Comparison of ENCODE assay signal across 1 cellular context in the genomic region with DNA sequence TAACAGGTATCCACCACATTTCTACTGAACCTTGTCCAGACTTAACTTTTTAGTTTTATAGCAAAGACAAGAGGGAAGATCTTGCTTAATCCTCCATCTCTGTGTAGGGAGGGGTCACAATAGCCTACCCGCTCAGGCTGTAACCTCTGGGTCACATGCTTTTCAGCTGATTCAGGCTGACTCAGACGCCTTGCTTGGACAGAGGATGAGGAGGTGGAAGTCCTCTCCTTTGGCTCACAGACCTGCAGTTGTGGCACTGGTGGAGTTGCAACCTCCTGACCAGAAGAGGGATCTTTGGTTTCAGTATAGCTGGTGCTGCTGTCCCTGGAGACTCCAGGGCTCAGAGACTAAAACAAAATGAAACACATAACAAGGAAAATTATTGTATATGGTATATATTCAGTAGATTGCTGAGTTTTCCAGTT.
TF ChIP-seq lines count a peak whose summit lies in the region.

No MANE protein-coding gene starts in this region.

TF ChIP-seq in K562, 482 proteins besides CTCF, POLR2A, EP300 and RAD21 (continued from another document and continues in another):
- TF ChIP-seq, protein P1, sequence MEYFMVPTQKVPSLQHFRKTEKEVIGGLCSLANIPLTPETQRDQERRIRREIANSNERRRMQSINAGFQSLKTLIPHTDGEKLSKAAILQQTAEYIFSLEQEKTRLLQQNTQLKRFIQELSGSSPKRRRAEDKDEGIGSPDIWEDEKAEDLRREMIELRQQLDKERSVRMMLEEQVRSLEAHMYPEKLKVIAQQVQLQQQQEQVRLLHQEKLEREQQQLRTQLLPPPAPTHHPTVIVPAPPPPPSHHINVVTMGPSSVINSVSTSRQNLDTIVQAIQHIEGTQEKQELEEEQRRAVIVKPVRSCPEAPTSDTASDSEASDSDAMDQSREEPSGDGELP (CRISPR knock-in tag; IDR thresholded peaks at IDR 0.05; ENCODE audit: borderline replicate concordance) = peak; percentile 99
- TF ChIP-seq, protein P2, sequence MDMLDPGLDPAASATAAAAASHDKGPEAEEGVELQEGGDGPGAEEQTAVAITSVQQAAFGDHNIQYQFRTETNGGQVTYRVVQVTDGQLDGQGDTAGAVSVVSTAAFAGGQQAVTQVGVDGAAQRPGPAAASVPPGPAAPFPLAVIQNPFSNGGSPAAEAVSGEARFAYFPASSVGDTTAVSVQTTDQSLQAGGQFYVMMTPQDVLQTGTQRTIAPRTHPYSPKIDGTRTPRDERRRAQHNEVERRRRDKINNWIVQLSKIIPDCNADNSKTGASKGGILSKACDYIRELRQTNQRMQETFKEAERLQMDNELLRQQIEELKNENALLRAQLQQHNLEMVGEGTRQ (CRISPR knock-in tag; IDR thresholded peaks at IDR 0.05) = peak; percentile 83
- TF ChIP-seq HDAC2 (IDR thresholded peaks at IDR 0.05) (peak; percentile 60; the same call in 1 of the 2 replicates), FUS (optimal IDR thresholded peaks at IDR 0.05; ENCODE audit: low read depth, low read length) (no peak), JUNB (CRISPR knock-in tag; conservative IDR thresholded peaks at IDR 0.05) (no peak), GATA2 (CRISPR knock-in tag; IDR thresholded peaks at IDR 0.05) (no peak), RFX7 (CRISPR knock-in tag; IDR thresholded peaks at IDR 0.05) (no peak), FOXJ2 (tag; IDR thresholded peaks at IDR 0.05) (0 out of 2 replicates have a peak, but pooled peaks have one; percentile 43), ZNF586 (CRISPR knock-in tag; conservative IDR thresholded peaks at IDR 0.05) (no peak), TCFL5 (CRISPR knock-in tag; conservative IDR thresholded peaks at IDR 0.05) (no peak), ZBTB1 (CRISPR knock-in tag; IDR thresholded peaks at IDR 0.05; ENCODE audit: borderline replicate concordance, low read depth) (no peak), MEF2D (tag; conservative IDR thresholded peaks at IDR 0.05; ENCODE audit: low read depth) (peak; percentile 46), NR2C2 (CRISPR knock-in tag; IDR thresholded peaks at IDR 0.05) (no peak), NR2C2 (tag; IDR thresholded peaks at IDR 0.05) (peak; percentile 92), NR2C1 (IDR thresholded peaks at IDR 0.05) (peak; percentile 75), NR2C1 (tag; IDR thresholded peaks at IDR 0.05) (peak; percentile 82; the same call in 1 of the 2 replicates), PPARD (CRISPR knock-in tag; IDR thresholded peaks at IDR 0.05) (no peak), MBD2 (IDR thresholded peaks at IDR 0.05; ENCODE audit: borderline replicate concordance, low read depth) (no peak), ZNF75A (CRISPR knock-in tag; IDR thresholded peaks at IDR 0.05) (no peak), HNRNPLL (IDR thresholded peaks at IDR 0.05; ENCODE audit: low read depth, low read length, poor library complexity, severe bottlenecking) (no peak), ZFX (CRISPR knock-in tag; IDR thresholded peaks at IDR 0.05) (no peak), ZNF217 (CRISPR knock-in tag; IDR thresholded peaks at IDR 0.05) (no peak)
- TF ChIP-seq, protein P3, sequence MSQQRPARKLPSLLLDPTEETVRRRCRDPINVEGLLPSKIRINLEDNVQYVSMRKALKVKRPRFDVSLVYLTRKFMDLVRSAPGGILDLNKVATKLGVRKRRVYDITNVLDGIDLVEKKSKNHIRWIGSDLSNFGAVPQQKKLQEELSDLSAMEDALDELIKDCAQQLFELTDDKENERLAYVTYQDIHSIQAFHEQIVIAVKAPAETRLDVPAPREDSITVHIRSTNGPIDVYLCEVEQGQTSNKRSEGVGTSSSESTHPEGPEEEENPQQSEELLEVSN (IDR thresholded peaks at IDR 0.05; ENCODE audit: borderline replicate concordance in 1 of 2, extremely low read depth in 1 of 2, insufficient read depth in 1 of 2, insufficient read length in 1 of 2, low read depth in 1 of 2, low read length in 1 of 2, poor library complexity in 1 of 2, severe bottlenecking in 1 of 2) = no peak
- TF ChIP-seq, protein P4, sequence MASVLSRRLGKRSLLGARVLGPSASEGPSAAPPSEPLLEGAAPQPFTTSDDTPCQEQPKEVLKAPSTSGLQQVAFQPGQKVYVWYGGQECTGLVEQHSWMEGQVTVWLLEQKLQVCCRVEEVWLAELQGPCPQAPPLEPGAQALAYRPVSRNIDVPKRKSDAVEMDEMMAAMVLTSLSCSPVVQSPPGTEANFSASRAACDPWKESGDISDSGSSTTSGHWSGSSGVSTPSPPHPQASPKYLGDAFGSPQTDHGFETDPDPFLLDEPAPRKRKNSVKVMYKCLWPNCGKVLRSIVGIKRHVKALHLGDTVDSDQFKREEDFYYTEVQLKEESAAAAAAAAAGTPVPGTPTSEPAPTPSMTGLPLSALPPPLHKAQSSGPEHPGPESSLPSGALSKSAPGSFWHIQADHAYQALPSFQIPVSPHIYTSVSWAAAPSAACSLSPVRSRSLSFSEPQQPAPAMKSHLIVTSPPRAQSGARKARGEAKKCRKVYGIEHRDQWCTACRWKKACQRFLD (CRISPR knock-in tag; IDR thresholded peaks at IDR 0.05) = peak; percentile 82; the same call in 1 of the 2 replicates
- TF ChIP-seq, protein P5, sequence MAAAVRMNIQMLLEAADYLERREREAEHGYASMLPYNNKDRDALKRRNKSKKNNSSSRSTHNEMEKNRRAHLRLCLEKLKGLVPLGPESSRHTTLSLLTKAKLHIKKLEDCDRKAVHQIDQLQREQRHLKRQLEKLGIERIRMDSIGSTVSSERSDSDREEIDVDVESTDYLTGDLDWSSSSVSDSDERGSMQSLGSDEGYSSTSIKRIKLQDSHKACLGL (CRISPR knock-in tag; IDR thresholded peaks at IDR 0.05; ENCODE audit: borderline replicate concordance, poor library complexity, severe bottlenecking) = no peak
- TF ChIP-seq, protein P6, sequence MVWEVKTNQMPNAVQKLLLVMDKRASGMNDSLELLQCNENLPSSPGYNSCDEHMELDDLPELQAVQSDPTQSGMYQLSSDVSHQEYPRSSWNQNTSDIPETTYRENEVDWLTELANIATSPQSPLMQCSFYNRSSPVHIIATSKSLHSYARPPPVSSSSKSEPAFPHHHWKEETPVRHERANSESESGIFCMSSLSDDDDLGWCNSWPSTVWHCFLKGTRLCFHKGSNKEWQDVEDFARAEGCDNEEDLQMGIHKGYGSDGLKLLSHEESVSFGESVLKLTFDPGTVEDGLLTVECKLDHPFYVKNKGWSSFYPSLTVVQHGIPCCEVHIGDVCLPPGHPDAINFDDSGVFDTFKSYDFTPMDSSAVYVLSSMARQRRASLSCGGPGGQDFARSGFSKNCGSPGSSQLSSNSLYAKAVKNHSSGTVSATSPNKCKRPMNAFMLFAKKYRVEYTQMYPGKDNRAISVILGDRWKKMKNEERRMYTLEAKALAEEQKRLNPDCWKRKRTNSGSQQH (CRISPR knock-in tag; IDR thresholded peaks at IDR 0.05) = no peak
- TF ChIP-seq, protein P7, sequence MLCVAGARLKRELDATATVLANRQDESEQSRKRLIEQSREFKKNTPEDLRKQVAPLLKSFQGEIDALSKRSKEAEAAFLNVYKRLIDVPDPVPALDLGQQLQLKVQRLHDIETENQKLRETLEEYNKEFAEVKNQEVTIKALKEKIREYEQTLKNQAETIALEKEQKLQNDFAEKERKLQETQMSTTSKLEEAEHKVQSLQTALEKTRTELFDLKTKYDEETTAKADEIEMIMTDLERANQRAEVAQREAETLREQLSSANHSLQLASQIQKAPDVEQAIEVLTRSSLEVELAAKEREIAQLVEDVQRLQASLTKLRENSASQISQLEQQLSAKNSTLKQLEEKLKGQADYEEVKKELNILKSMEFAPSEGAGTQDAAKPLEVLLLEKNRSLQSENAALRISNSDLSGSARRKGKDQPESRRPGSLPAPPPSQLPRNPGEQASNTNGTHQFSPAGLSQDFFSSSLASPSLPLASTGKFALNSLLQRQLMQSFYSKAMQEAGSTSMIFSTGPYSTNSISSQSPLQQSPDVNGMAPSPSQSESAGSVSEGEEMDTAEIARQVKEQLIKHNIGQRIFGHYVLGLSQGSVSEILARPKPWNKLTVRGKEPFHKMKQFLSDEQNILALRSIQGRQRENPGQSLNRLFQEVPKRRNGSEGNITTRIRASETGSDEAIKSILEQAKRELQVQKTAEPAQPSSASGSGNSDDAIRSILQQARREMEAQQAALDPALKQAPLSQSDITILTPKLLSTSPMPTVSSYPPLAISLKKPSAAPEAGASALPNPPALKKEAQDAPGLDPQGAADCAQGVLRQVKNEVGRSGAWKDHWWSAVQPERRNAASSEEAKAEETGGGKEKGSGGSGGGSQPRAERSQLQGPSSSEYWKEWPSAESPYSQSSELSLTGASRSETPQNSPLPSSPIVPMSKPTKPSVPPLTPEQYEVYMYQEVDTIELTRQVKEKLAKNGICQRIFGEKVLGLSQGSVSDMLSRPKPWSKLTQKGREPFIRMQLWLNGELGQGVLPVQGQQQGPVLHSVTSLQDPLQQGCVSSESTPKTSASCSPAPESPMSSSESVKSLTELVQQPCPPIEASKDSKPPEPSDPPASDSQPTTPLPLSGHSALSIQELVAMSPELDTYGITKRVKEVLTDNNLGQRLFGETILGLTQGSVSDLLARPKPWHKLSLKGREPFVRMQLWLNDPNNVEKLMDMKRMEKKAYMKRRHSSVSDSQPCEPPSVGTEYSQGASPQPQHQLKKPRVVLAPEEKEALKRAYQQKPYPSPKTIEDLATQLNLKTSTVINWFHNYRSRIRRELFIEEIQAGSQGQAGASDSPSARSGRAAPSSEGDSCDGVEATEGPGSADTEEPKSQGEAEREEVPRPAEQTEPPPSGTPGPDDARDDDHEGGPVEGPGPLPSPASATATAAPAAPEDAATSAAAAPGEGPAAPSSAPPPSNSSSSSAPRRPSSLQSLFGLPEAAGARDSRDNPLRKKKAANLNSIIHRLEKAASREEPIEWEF (CRISPR knock-in tag; IDR thresholded peaks at IDR 0.05) = no peak
- TF ChIP-seq, protein P8, sequence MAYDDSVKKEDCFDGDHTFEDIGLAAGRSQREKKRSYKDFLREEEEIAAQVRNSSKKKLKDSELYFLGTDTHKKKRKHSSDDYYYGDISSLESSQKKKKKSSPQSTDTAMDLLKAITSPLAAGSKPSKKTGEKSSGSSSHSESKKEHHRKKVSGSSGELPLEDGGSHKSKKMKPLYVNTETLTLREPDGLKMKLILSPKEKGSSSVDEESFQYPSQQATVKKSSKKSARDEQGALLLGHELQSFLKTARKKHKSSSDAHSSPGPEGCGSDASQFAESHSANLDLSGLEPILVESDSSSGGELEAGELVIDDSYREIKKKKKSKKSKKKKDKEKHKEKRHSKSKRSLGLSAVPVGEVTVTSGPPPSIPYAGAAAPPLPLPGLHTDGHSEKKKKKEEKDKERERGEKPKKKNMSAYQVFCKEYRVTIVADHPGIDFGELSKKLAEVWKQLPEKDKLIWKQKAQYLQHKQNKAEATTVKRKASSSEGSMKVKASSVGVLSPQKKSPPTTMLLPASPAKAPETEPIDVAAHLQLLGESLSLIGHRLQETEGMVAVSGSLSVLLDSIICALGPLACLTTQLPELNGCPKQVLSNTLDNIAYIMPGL (CRISPR knock-in tag; IDR thresholded peaks at IDR 0.05) = no peak
- TF ChIP-seq, protein P9, sequence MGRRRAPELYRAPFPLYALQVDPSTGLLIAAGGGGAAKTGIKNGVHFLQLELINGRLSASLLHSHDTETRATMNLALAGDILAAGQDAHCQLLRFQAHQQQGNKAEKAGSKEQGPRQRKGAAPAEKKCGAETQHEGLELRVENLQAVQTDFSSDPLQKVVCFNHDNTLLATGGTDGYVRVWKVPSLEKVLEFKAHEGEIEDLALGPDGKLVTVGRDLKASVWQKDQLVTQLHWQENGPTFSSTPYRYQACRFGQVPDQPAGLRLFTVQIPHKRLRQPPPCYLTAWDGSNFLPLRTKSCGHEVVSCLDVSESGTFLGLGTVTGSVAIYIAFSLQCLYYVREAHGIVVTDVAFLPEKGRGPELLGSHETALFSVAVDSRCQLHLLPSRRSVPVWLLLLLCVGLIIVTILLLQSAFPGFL (CRISPR knock-in tag; IDR thresholded peaks at IDR 0.05) = no peak
- TF ChIP-seq, protein P10, sequence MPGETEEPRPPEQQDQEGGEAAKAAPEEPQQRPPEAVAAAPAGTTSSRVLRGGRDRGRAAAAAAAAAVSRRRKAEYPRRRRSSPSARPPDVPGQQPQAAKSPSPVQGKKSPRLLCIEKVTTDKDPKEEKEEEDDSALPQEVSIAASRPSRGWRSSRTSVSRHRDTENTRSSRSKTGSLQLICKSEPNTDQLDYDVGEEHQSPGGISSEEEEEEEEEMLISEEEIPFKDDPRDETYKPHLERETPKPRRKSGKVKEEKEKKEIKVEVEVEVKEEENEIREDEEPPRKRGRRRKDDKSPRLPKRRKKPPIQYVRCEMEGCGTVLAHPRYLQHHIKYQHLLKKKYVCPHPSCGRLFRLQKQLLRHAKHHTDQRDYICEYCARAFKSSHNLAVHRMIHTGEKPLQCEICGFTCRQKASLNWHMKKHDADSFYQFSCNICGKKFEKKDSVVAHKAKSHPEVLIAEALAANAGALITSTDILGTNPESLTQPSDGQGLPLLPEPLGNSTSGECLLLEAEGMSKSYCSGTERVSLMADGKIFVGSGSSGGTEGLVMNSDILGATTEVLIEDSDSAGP (CRISPR knock-in tag; IDR thresholded peaks at IDR 0.05) = no peak
- TF ChIP-seq, protein P11, sequence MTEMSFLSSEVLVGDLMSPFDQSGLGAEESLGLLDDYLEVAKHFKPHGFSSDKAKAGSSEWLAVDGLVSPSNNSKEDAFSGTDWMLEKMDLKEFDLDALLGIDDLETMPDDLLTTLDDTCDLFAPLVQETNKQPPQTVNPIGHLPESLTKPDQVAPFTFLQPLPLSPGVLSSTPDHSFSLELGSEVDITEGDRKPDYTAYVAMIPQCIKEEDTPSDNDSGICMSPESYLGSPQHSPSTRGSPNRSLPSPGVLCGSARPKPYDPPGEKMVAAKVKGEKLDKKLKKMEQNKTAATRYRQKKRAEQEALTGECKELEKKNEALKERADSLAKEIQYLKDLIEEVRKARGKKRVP (CRISPR knock-in tag; IDR thresholded peaks at IDR 0.05) = no peak
- TF ChIP-seq, protein P12, sequence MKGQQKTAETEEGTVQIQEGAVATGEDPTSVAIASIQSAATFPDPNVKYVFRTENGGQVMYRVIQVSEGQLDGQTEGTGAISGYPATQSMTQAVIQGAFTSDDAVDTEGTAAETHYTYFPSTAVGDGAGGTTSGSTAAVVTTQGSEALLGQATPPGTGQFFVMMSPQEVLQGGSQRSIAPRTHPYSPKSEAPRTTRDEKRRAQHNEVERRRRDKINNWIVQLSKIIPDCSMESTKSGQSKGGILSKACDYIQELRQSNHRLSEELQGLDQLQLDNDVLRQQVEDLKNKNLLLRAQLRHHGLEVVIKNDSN (CRISPR knock-in tag; IDR thresholded peaks at IDR 0.05) = peak; percentile 88
- TF ChIP-seq, protein P13, sequence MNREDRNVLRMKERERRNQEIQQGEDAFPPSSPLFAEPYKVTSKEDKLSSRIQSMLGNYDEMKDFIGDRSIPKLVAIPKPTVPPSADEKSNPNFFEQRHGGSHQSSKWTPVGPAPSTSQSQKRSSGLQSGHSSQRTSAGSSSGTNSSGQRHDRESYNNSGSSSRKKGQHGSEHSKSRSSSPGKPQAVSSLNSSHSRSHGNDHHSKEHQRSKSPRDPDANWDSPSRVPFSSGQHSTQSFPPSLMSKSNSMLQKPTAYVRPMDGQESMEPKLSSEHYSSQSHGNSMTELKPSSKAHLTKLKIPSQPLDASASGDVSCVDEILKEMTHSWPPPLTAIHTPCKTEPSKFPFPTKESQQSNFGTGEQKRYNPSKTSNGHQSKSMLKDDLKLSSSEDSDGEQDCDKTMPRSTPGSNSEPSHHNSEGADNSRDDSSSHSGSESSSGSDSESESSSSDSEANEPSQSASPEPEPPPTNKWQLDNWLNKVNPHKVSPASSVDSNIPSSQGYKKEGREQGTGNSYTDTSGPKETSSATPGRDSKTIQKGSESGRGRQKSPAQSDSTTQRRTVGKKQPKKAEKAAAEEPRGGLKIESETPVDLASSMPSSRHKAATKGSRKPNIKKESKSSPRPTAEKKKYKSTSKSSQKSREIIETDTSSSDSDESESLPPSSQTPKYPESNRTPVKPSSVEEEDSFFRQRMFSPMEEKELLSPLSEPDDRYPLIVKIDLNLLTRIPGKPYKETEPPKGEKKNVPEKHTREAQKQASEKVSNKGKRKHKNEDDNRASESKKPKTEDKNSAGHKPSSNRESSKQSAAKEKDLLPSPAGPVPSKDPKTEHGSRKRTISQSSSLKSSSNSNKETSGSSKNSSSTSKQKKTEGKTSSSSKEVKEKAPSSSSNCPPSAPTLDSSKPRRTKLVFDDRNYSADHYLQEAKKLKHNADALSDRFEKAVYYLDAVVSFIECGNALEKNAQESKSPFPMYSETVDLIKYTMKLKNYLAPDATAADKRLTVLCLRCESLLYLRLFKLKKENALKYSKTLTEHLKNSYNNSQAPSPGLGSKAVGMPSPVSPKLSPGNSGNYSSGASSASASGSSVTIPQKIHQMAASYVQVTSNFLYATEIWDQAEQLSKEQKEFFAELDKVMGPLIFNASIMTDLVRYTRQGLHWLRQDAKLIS (CRISPR knock-in tag; IDR thresholded peaks at IDR 0.05) = no peak
